14 cellular contexts compared by ENCODE assay signal in genomic region chr7:142770720-142771352, GRCh38. TPM values are rescaled to one million over a fixed set of nuclear protein-coding genes. Genes with fewer than 3 reads are reported as not detected.
DNase-seq lines count a peak whose midpoint lies in the region; ATAC-seq and TF ChIP-seq lines count a peak whose summit lies in the region.
"Had no signal": no experiment of that assay in that cellular context is flagged by ENCODE, and none has a peak within 500 bp of the region (broad histone marks: within the 10 kb centered on the region; RNA-seq: fewer than 3 reads in every experiment).

Gene PRSS2 (plus strand): TSS chr7:142770970. CDS start chr7:142770983, 13 bp downstream.

- H3K27ac ChIP-seq in gastrocnemius medialis, result no peak within 1 kb of the TSS
- H3K27ac ChIP-seq: ascending aorta had no signal

- ATAC-seq in GM18511 (IDR thresholded peaks at IDR 0.05; ENCODE audit: unreplicated experiment) (peak; percentile 36), GM21515 (IDR thresholded peaks at IDR 0.05; ENCODE audit: unreplicated experiment) (peak; percentile 11), HG03342 (IDR thresholded peaks at IDR 0.05; ENCODE audit: unreplicated experiment) (peak; percentile 5), gastrocnemius medialis (no peak)

- TF ChIP-seq CTCF in gastrocnemius medialis (IDR thresholded peaks at IDR 0.05 in 4 of 5, conservative IDR thresholded peaks at IDR 0.05 in 1 of 5), result no peak

- H3K36me3 ChIP-seq in gastrocnemius medialis, result no peaks in the 10 kb centered on the region
- H3K36me3 ChIP-seq: ascending aorta had no signal

- H3K9me3 ChIP-seq in gastrocnemius medialis, result no peaks in the 10 kb centered on the region
- H3K9me3 ChIP-seq: ascending aorta had no signal

- no peaks in the 10 kb centered on the region for H3K27me3 ChIP-seq in gastrocnemius medialis
- H3K27me3 ChIP-seq: ascending aorta had no signal

- in situ Hi-C loops in gastrocnemius medialis (cut with MboI; ENCODE audit: low sequenced_read_pairs in 4 of 4), result no loop called here

- TF ChIP-seq POLR2A in gastrocnemius medialis (IDR thresholded peaks at IDR 0.05), result no peak

- no peaks in the 10 kb centered on the region for H3K4me1 ChIP-seq in gastrocnemius medialis

- no peak within 1 kb of the TSS for H3K4me3 ChIP-seq in gastrocnemius medialis
- H3K4me3 ChIP-seq: ascending aorta had no signal

- peak; percentile 65 for DNase-seq in kidney tubule cell (ENCODE audit: low spot score)
- DNase-seq in gastrocnemius medialis, result no peak
- DNase-seq in HPDE6-E6E7 (ENCODE audit: extremely low spot score), result no peak
- DNase-seq in Kasumi-1 (lab: John Stamatoyannopoulos, UW), result no peak
- no peak for DNase-seq in HK-2 (ENCODE audit: unreplicated experiment)
- DNase-seq: activated CD4-positive, alpha-beta memory T cell treated with anti-CD3 and anti-CD28 coated beads, Interleukin-2, amount 10 ng/mL, durations not matched to agents 7 days and 5 days; DND-41; erythroblast; NCI-H2171; SIG-M5 had no signal

- intact Hi-C loops in gastrocnemius medialis (cut with DNase I; ENCODE audit: low total_unique reads), result no loop called here

RNA-seq across cellular contexts. Expression of gene PRSS2, which starts in this region (rescaled TPM):
- not detected for total RNA-seq in gastrocnemius medialis
- total RNA-seq: activated CD4-positive, alpha-beta memory T cell treated with anti-CD3 and anti-CD28 coated beads, Interleukin-2, amount 10 ng/mL, durations not matched to agents 7 days and 5 days; ascending aorta had no signal

Comparison
In these comparisons a context has a peak if more than half of its experiments do, and no peak if none do; other contexts are left out.
1. ATAC-seq: peak in GM18511 (single experiment), GM21515 (single experiment) and HG03342 (single experiment); none in gastrocnemius medialis (0 of 2).